ENCODE assay signal across 28 cellular contexts in the genomic region with DNA sequence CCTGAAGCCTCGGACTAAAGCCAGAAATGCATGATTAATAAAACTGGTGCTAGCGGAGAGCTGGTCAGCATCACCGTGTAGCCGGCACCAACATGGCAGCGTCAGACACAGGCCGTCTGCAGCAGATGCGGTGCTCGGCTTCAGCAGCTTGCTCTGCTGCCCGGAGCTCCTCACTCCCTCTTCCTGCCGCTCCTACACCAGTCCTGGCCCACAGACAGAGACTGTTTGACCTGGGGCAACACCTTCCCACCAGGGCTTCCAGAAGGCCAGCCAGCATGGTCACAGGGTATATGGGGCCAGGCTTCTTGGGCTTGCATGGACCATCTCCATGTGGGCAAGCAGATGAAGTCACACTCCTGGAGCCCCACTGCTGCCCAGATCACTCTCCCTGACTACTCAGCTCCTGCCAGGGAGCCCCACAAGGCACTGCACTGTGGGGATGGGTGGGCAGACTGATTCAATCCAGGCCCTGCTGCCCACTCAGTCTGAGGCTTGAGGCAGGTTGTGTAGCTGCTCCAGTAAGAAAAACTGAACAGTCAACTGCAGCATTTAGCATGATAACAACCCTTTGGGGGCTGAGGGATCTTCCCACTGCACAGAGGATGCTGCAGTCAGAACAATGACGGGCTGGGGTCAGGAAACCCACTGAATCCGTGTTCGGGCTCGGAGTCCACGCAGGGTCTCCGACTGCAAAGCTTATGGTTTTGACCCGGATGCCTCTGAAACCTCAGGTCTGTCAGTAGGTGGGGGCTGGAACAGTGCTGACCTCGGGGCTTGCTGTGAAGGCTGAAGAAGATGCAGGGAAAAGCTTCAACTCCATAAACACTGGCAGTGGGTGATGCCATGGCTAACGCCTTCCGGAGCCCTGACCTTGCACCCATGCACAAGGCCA.
"Had no signal": no experiment of that assay in that cellular context is flagged by ENCODE, and none has a peak within 500 bp of the region (broad histone marks: within the 10 kb centered on the region; RNA-seq: fewer than 3 reads in every experiment).

No MANE protein-coding gene starts in this region.

- H3K36me3 ChIP-seq: brain microvascular endothelial cell, colonic mucosa, esophagus squamous epithelium, WERI-Rb-1 had no signal

- H3K27ac ChIP-seq: brain microvascular endothelial cell, colonic mucosa, epithelial cell of prostate, esophagus squamous epithelium, gastroesophageal sphincter, WERI-Rb-1 had no signal

- DNase-seq: activated B cell treated with CpG ODN at 0.5 μM for 24 hours; activated CD4-positive, alpha-beta T cell treated with anti-CD3 and anti-CD28 coated beads for 48 hours; activated CD4-positive, alpha-beta T cell treated with anti-CD3 and anti-CD28 coated beads, Interleukin-2, amount 50 U/mL, for 1 hour; activated CD4-positive, alpha-beta T cell treated with anti-CD3 and anti-CD28 coated beads, Interleukin-2, amount 50 U/mL, for 48 hours; activated CD8-positive, alpha-beta memory T cell treated with anti-CD3 and anti-CD28 coated beads for 24 hours; activated CD8-positive, alpha-beta T cell treated with anti-CD3 and anti-CD28 coated beads for 36 hours; activated effector memory CD4-positive, alpha-beta T cell treated with Interleukin-2 at 50 U/mL for 16 hours; activated gamma-delta T cell treated with Interleukin-2 at 50 U/mL for 16 hours; activated naive CD4-positive, alpha-beta T cell treated with anti-CD3 and anti-CD28 coated beads, Interleukin-2, amount 50 U/mL, for 16 hours; activated naive CD4-positive, alpha-beta T cell treated with Interleukin-2 at 50 U/mL for 16 hours; activated T-cell treated with anti-CD3 and anti-CD28 coated beads, Interleukin-2, amount 50 U/mL, for 4 hours; amniotic stem cell; anterior cingulate cortex; brain microvascular endothelial cell; colonic mucosa; effector CD8-positive, alpha-beta T cell; esophagus squamous epithelium; foreskin melanocyte; head of caudate nucleus; T-helper 17 cell; T1000 had no signal

- H3K9me3 Mint-ChIP-seq: activated B cell treated with CpG ODN at 0.5 μM for 24 hours; activated CD8-positive, alpha-beta T cell treated with anti-CD3 and anti-CD28 coated beads for 36 hours; activated T-cell treated with anti-CD3 and anti-CD28 coated beads, Interleukin-2, amount 50 U/mL, for 4 hours; activated T-helper 17 cell treated with anti-CD3 and anti-CD28 coated beads, Interleukin-2, amount 50 U/mL, for 72 hours; T-helper 2 cell treated with Interferon-gamma antibody and Interleukin-4, amounts not matched to agents 5 μg/mL and 100 μg/mL, for 36 hours had no signal

- H3K4me1 ChIP-seq: colonic mucosa had no signal

- H3K27me3 Mint-ChIP-seq: activated B cell treated with CpG ODN at 0.5 μM for 24 hours; activated CD8-positive, alpha-beta T cell treated with anti-CD3 and anti-CD28 coated beads for 36 hours; activated naive CD8-positive, alpha-beta T cell; activated T-helper 17 cell treated with anti-CD3 and anti-CD28 coated beads, Interleukin-2, amount 50 U/mL, for 72 hours; T-helper 17 cell had no signal

- H3K4me3 Mint-ChIP-seq: activated B cell treated with CpG ODN at 0.5 μM for 24 hours; activated CD8-positive, alpha-beta T cell treated with anti-CD3 and anti-CD28 coated beads for 36 hours; activated naive CD8-positive, alpha-beta T cell; activated T-cell treated with anti-CD3 and anti-CD28 coated beads, Interleukin-2, amount 50 U/mL, for 4 hours; activated T-helper 17 cell treated with anti-CD3 and anti-CD28 coated beads, Interleukin-2, amount 50 U/mL, for 72 hours; T-helper 17 cell; T-helper 2 cell treated with Interferon-gamma antibody and Interleukin-4, amounts not matched to agents 5 μg/mL and 100 μg/mL, for 36 hours had no signal

- H3K4me3 ChIP-seq: colonic mucosa, esophagus squamous epithelium, gastroesophageal sphincter had no signal

- H3K36me3 Mint-ChIP-seq: activated naive CD8-positive, alpha-beta T cell had no signal

- H3K27me3 ChIP-seq: brain microvascular endothelial cell, colonic mucosa, esophagus squamous epithelium, gastroesophageal sphincter had no signal

- H3K9me3 ChIP-seq: colonic mucosa, esophagus squamous epithelium, gastroesophageal sphincter had no signal

- ATAC-seq: activated CD4-positive, CD25-positive, alpha-beta regulatory T cell treated with anti-CD3 and anti-CD28 coated beads, Interleukin-2, amount 50 U/mL, for 24 hours; activated CD8-positive, alpha-beta T cell treated with anti-CD3 and anti-CD28 coated beads for 36 hours; activated T-cell treated with anti-CD3 and anti-CD28 coated beads, Interleukin-2, amount 50 U/mL, for 4 hours; activated T-helper 17 cell treated with anti-CD3 and anti-CD28 coated beads, Interleukin-2, amount 50 U/mL, for 72 hours; gastroesophageal sphincter; T-helper 17 cell had no signal

- H3K27ac Mint-ChIP-seq: activated B cell treated with CpG ODN at 0.5 μM for 24 hours; activated CD8-positive, alpha-beta T cell treated with anti-CD3 and anti-CD28 coated beads for 36 hours; activated naive CD8-positive, alpha-beta T cell; activated T-helper 17 cell treated with anti-CD3 and anti-CD28 coated beads, Interleukin-2, amount 50 U/mL, for 72 hours; T-helper 17 cell; T-helper 2 cell treated with Interferon-gamma antibody and Interleukin-4, amounts not matched to agents 5 μg/mL and 100 μg/mL, for 36 hours had no signal
